In the genomic region with DNA sequence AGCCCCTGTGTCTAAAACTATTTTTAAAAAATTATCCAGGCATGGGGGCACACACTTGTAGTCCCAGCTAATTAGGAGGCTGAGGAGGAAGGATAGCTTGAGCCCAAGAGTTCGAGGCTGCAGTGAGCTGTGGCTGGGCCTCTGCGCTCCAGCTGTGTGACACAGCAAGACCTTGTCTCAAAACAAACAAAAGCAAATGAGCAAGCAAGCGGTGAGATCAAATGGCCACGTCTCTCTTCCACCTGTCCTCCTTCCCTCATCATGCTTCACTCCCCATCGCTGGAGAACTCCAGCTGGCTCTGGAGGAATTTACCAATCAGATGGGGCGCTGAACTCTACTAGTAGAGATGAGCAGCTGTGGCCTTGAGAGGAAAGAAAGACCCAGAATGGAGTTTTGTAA, we compare ENCODE assay signal across 25 cellular contexts. TPM values are rescaled to one million over a fixed set of nuclear protein-coding genes. Genes with fewer than 3 reads are reported as not detected.
DNase-seq lines count a peak whose midpoint lies in the region; ATAC-seq, FAIRE-seq and TF ChIP-seq lines count a peak whose summit lies in the region.
"Had no signal": no experiment of that assay in that cellular context is flagged by ENCODE, and none has a peak within 500 bp of the region (broad histone marks: within the 10 kb centered on the region; RNA-seq: fewer than 3 reads in every experiment).

No MANE protein-coding gene starts in this region.

- no peak overlapping the region for H3K9ac ChIP-seq in BLaER1

- H3K9me3 ChIP-seq in BLaER1 (no peaks in the 10 kb centered on the region), left lung (no peaks in the 10 kb centered on the region)
- H3K9me3 ChIP-seq: A549, HAP-1 had no signal

- H3K36me3 ChIP-seq in BLaER1 (no peaks in the 10 kb centered on the region), left lung (no peaks in the 10 kb centered on the region)
- H3K36me3 ChIP-seq: HAP-1 had no signal

- H3K4me1 ChIP-seq in BLaER1, result peaks cover 59% of the 10 kb centered on the region
- no peaks in the 10 kb centered on the region for H3K4me1 ChIP-seq in left lung
- H3K4me1 ChIP-seq: A549, HAP-1 had no signal

- no peak for ATAC-seq in left lung
- ATAC-seq: A549, GM23338, T-helper 17 cell had no signal

- FAIRE-seq in HTR-8/SVneo (lab: Jason Lieb, UNC), result no peak
- FAIRE-seq: A549, GM12891 had no signal

- H3K4me2 ChIP-seq in BLaER1, result peak overlapping the region; percentile 77
- H3K4me2 ChIP-seq: A549, GM23338 had no signal

- H4K20me1 ChIP-seq in BLaER1, result no peaks in the 10 kb centered on the region

- intact Hi-C loops in left lung (cut with DNase I), result no loop called here

- DNase-seq in DMS53 (lab: John Stamatoyannopoulos, UW) (peak; percentile 95), NCI-H2171 treated with DMSO at 0.1 percent for 48 hours (lab: John Stamatoyannopoulos, UW) (peak; percentile 74), left kidney (ENCODE audit: low read depth, low spot score) (peak; percentile 74), KG1 (lab: John Stamatoyannopoulos, UW) (no peak), left lung (no peak), NCI-H524 (lab: John Stamatoyannopoulos, UW) (no peak), HTR-8/SVneo (ENCODE audit: insufficient read length, low spot score) (no peak)
- DNase-seq: CD4-positive, CD25-positive, alpha-beta regulatory T cell; COR-L47; DND-41; NCI-H1105 treated with DMSO at 0.1 percent for 48 hours; NCI-H187; NCI-H226; SHP77 treated with DMSO at 0.1 percent for 48 hours; SW 1271; T-helper 17 cell had no signal

- no peak overlapping the region for H3K4me3 ChIP-seq in BLaER1
- H3K4me3 ChIP-seq in left lung, result no peak overlapping the region
- H3K4me3 ChIP-seq: A549, GM23338, HAP-1, SK-N-MC had no signal

- no peak for TF ChIP-seq CTCF in left lung (IDR thresholded peaks at IDR 0.05)

- H3K27me3 ChIP-seq in BLaER1 (no peaks in the 10 kb centered on the region), left lung (peaks cover 0 to 8% of the 10 kb centered on the region in 2 donors)

- H3K27ac ChIP-seq in BLaER1 (no peak overlapping the region), left lung (no peak overlapping the region)
- H3K27ac ChIP-seq: A549, RWPE1, SK-N-MC had no signal

RNA-seq across cellular contexts. Expression of a gene that starts 14.0 kb away (rescaled TPM):
- 1 to 10 TPM in 1 of 2 donors, under 1 TPM in 1; 0.18 to 2.4 TPM for total RNA-seq in left lung
- total RNA-seq: B cell; CD4-positive, CD25-positive, alpha-beta regulatory T cell; G401; GM23338; T-helper 17 cell had no signal

RNA-seq across cellular contexts. Expression of a gene that starts 16.2 kb away (rescaled TPM):
- total RNA-seq in left lung, result 1 to 10 TPM in 1 of 2 donors, not detected in 1; 1.5 TPM
- total RNA-seq: B cell, G401, GM23338 had no signal

RNA-seq across cellular contexts. Expression of a gene that starts 28.3 kb away (rescaled TPM):
- total RNA-seq in left lung, result 1 to 10 TPM; 2.6 to 6.4 TPM

RNA-seq across cellular contexts. Expression of a gene that starts 33.7 kb away (rescaled TPM):
- 10 to 100 TPM in 1 of 2 donors, 1 to 10 TPM in 1; 9.5 to 22.6 TPM for total RNA-seq in left lung
- total RNA-seq: B cell; CD4-positive, CD25-positive, alpha-beta regulatory T cell; G401 had no signal

Comparison
In these comparisons a context has a peak if more than half of its experiments do, and no peak if none do; other contexts are left out.
1. DNase-seq: peak in DMS53 (single experiment), NCI-H2171 treated with DMSO at 0.1 percent for 48 hours (single experiment) and left kidney (single experiment); none in KG1 (single experiment), left lung (0 of 2), NCI-H524 (0 of 2) and HTR-8/SVneo (single experiment).